ENCODE assay signal across 1 cellular context in the genomic region with DNA sequence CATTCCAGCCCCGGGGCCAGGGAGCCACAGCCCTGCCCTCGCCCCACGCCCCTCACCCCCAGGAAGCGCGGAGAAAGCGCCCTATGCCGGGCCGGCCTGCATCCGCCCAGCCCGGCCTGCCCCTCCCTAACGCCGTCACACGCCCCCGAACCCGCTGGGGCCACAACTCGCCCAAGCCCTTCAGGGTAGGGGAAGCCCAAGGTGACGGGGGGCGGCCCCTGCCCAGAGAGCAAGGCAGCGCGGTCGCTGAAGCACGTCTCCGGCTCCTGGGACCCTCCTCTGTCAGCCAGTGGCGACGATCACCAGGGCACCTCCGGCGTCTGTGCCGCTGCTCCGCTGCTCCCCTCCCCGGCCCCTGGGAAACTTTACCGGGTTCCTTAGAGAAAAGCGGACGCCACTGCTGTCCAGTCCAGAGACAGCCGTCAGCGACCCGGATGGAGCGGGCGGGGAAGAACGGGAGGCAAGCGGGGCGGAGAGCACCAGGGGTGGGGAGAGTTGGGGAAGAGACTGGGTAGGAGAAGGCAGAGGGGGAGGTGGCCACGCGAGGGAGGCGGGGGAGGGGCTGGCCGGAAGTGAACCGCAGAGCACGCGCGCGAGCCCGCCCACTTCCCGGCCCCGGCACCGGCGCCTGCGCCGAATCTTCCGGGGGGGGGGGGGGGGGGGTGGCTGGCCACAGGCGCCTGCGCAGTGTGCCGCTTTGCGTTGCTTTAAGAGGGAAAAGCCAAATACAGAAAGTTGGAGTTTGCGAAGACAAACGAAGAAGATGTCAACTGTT.
TF ChIP-seq lines count a peak whose summit lies in the region.

HERC4 (minus strand) TSS at position 509 of the 775 bp plus-strand sequence. CDS start 2,175 bp downstream, outside the sequence.

TF ChIP-seq in K562, 482 proteins besides CTCF, POLR2A, EP300 and RAD21 (continued from another document):
- TF ChIP-seq, protein P1, sequence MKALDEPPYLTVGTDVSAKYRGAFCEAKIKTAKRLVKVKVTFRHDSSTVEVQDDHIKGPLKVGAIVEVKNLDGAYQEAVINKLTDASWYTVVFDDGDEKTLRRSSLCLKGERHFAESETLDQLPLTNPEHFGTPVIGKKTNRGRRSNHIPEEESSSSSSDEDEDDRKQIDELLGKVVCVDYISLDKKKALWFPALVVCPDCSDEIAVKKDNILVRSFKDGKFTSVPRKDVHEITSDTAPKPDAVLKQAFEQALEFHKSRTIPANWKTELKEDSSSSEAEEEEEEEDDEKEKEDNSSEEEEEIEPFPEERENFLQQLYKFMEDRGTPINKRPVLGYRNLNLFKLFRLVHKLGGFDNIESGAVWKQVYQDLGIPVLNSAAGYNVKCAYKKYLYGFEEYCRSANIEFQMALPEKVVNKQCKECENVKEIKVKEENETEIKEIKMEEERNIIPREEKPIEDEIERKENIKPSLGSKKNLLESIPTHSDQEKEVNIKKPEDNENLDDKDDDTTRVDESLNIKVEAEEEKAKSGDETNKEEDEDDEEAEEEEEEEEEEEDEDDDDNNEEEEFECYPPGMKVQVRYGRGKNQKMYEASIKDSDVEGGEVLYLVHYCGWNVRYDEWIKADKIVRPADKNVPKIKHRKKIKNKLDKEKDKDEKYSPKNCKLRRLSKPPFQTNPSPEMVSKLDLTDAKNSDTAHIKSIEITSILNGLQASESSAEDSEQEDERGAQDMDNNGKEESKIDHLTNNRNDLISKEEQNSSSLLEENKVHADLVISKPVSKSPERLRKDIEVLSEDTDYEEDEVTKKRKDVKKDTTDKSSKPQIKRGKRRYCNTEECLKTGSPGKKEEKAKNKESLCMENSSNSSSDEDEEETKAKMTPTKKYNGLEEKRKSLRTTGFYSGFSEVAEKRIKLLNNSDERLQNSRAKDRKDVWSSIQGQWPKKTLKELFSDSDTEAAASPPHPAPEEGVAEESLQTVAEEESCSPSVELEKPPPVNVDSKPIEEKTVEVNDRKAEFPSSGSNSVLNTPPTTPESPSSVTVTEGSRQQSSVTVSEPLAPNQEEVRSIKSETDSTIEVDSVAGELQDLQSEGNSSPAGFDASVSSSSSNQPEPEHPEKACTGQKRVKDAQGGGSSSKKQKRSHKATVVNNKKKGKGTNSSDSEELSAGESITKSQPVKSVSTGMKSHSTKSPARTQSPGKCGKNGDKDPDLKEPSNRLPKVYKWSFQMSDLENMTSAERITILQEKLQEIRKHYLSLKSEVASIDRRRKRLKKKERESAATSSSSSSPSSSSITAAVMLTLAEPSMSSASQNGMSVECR (CRISPR knock-in tag; IDR thresholded peaks at IDR 0.05), result no peak
- peak; percentile 51; the same call in 1 of the 2 replicates for TF ChIP-seq GATAD2A (IDR thresholded peaks at IDR 0.05)
- no peak for TF ChIP-seq SMAD1 (IDR thresholded peaks at IDR 0.05; ENCODE audit: low read depth, low read length, partially characterized antibody)
- no peak for TF ChIP-seq JUNB (CRISPR knock-in tag; conservative IDR thresholded peaks at IDR 0.05)
- no peak for TF ChIP-seq KDM1A (IDR thresholded peaks at IDR 0.05)
